ENCODE assay signal across 15 cellular contexts in the genomic region with DNA sequence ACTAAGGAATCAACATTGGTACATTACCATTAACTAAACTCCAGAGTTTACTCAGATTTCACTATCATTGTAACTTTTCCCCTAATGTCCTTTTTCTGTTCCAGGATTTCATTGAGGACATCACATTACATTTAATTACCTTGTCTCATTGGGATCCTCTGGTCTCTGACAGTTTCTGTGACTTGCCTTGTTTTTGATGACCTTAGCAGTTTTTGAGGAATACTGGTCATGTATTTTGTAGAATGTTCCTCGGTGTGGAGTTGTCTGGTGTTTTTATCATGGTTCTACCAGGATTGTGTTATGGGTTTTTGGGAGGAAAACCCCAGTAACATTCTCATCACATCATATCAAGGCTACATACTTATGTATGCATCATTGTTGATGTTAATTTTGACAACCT.
DNase-seq lines count a peak whose midpoint lies in the region; ATAC-seq, FAIRE-seq and TF ChIP-seq lines count a peak whose summit lies in the region.
"Had no signal": no experiment of that assay in that cellular context is flagged by ENCODE, and none has a peak within 500 bp of the region (broad histone marks: within the 10 kb centered on the region; RNA-seq: fewer than 3 reads in every experiment).

No MANE protein-coding gene starts in this region.

- H3K27ac ChIP-seq in A549 (no peak overlapping the region), HCT116 (ENCODE audit: low read depth, low read length) (no peak overlapping the region), K562 (ENCODE audit: extremely low read depth, low read depth, low read length) (no peak overlapping the region), breast epithelium (no peak overlapping the region)
- H3K27ac ChIP-seq: BLaER1 treated with 17β-estradiol and CSF1 and Interleukin-3, amounts not matched to agents 10 nM and 100 nM; C4-2B had no signal

- no peak for DNase-seq in A549 (ENCODE audit: low read depth in 1 of 2, low spot score in 1 of 2)
- DNase-seq in HCT116 (ENCODE audit: low read depth, low spot score): no peak
- no peak for DNase-seq in K562 (ENCODE audit: extremely low read depth in 1 of 4, low spot score in 3 of 4)
- no peak for DNase-seq in breast epithelium (ENCODE audit: low spot score in 2 of 2)
- no peak for DNase-seq in activated gamma-delta T cell treated with Interleukin-2 at 50 U/mL for 16 hours
- no peak for DNase-seq in GM13976 (ENCODE audit: low spot score)
- DNase-seq: 8988T; Caco-2; CD4-positive, alpha-beta T cell; CD8-positive, alpha-beta T cell; GF-D8 had no signal

- TF ChIP-seq RAD21 in A549 (conservative IDR thresholded peaks at IDR 0.05 in 1 of 2, IDR thresholded peaks at IDR 0.05 in 1 of 2): no peak
- no peak for TF ChIP-seq RAD21 in HCT116 (IDR thresholded peaks at IDR 0.05; ENCODE audit: low read depth)
- TF ChIP-seq RAD21 in K562 (CRISPR knock-in tag; conservative IDR thresholded peaks at IDR 0.05 in 1 of 2, IDR thresholded peaks at IDR 0.05 in 1 of 2): no peak

- H4K20me1 ChIP-seq in HCT116 (ENCODE audit: insufficient read depth): no peaks in the 10 kb centered on the region
- H4K20me1 ChIP-seq in Loucy (ENCODE audit: insufficient read depth, low read length, poor library complexity, severe bottlenecking): no peaks in the 10 kb centered on the region
- H4K20me1 ChIP-seq in K562 (replicated peaks; ENCODE audit: control insufficient read depth, insufficient read depth, low read length): no peaks in the 10 kb centered on the region
- H4K20me1 ChIP-seq: BLaER1 treated with 17β-estradiol and CSF1 and Interleukin-3, amounts not matched to agents 10 nM and 100 nM had no signal

- BruUV-seq in HCT116 (replicated peaks; lab: Mats Ljungman, UMichigan) (no TSS peak), K562 (replicated peaks; lab: Mats Ljungman, UMichigan) (no TSS peak)

- TF ChIP-seq CTCF in A549 (IDR thresholded peaks at IDR 0.05): no peak
- no peak for TF ChIP-seq CTCF in HCT116 (IDR thresholded peaks at IDR 0.05 in 2 of 3, conservative IDR thresholded peaks at IDR 0.05 in 1 of 3; ENCODE audit: borderline replicate concordance in 1 of 3, insufficient read depth in 1 of 3, low read depth in 2 of 3, low read length in 2 of 3)
- no peak for TF ChIP-seq CTCF in Loucy (conservative IDR thresholded peaks at IDR 0.05; ENCODE audit: low read length)
- no peak for TF ChIP-seq CTCF in K562 (IDR thresholded peaks at IDR 0.05 in 2 of 3, conservative IDR thresholded peaks at IDR 0.05 in 1 of 3; ENCODE audit: insufficient read depth in 2 of 3, low read depth in 1 of 3, low read length in 3 of 3)
- TF ChIP-seq CTCF in breast epithelium (IDR thresholded peaks at IDR 0.05): no peak
- no peak for TF ChIP-seq CTCF in GM13976 (IDR thresholded peaks at IDR 0.05; ENCODE audit: borderline replicate concordance, control extremely low read depth, extremely low read depth, insufficient read depth, missing control alignments)

- no peak overlapping the region for H3K4me3 ChIP-seq in A549
- no peak overlapping the region for H3K4me3 ChIP-seq in HCT116 (replicated peaks in 1 of 2; ENCODE audit: low read depth in 1 of 2, low read length in 2 of 2)
- H3K4me3 ChIP-seq in Loucy (ENCODE audit: low read length, poor library complexity, severe bottlenecking): no peak overlapping the region
- H3K4me3 ChIP-seq in K562: no peak overlapping the region
- H3K4me3 ChIP-seq in breast epithelium: no peak overlapping the region
- H3K4me3 ChIP-seq: BLaER1 treated with 17β-estradiol and CSF1 and Interleukin-3, amounts not matched to agents 10 nM and 100 nM had no signal

- POLR2A ChIA-PET in A549 (lab: Yijun Ruan, JAX): no interaction called here
- POLR2A ChIA-PET in HCT116 (lab: Charles Lee): no interaction called here
- POLR2A ChIA-PET in K562 (lab: Yijun Ruan, JAX): no interaction called here

- H2AFZ ChIP-seq in HCT116 (ENCODE audit: low read depth, low read length, poor library complexity, severe bottlenecking): peak overlapping the region; percentile 86
- H2AFZ ChIP-seq in Loucy (ENCODE audit: low read length): peak overlapping the region; percentile 81; the same call in 1 of the 2 replicates
- H2AFZ ChIP-seq in K562 (ENCODE audit: low read depth, low read length): no peak overlapping the region

- no peak for TF ChIP-seq EP300 in A549 (IDR thresholded peaks at IDR 0.05)
- no peak for TF ChIP-seq EP300 in K562 (IDR thresholded peaks at IDR 0.05; ENCODE audit: low read length)

- CTCF ChIA-PET in A549 (lab: Yijun Ruan, JAX) (interaction anchor here (0.6 to 3.1 kb wide), 12 partner anchors 33 to 1196 kb away, joined by 3 to 30 read pairs (median 4); a partner anchor contains a TSS), HCT116 (lab: Charles Lee) (interaction anchor here (1.1 to 2.5 kb wide), 8 partner anchors 32 to 1195 kb away, joined by 3 to 31 read pairs (median 4); no protein-coding TSS in a partner anchor), K562 (lab: Yijun Ruan, JAX; ENCODE audit: low intra/inter-chr PET ratio) (interaction anchor here (0.6 to 1.6 kb wide), 2 partner anchors 492 to 926 kb away, joined by 4 to 13 read pairs; no protein-coding TSS in a partner anchor)

- H3K79me2 ChIP-seq in HCT116 (ENCODE audit: insufficient read depth, low read length) (no peaks in the 10 kb centered on the region), Loucy (ENCODE audit: insufficient read depth, low read length) (no peaks in the 10 kb centered on the region), K562 (ENCODE audit: control insufficient read depth, insufficient read depth, low read length) (no peaks in the 10 kb centered on the region)

- TF ChIP-seq POLR2A in A549 (IDR thresholded peaks at IDR 0.05; ENCODE audit: low read length) (no peak), HCT116 (IDR thresholded peaks at IDR 0.05; ENCODE audit: borderline replicate concordance, extremely low read depth, insufficient read depth, insufficient read length) (no peak), K562 (conservative IDR thresholded peaks at IDR 0.05) (no peak), breast epithelium (IDR thresholded peaks at IDR 0.05) (no peak)

- no peaks in the 10 kb centered on the region for H3K9me1 ChIP-seq in K562 (ENCODE audit: control insufficient read depth, insufficient read depth, low read length)

- intact Hi-C loops in HCT116 (cut with micrococcal nuclease) (loop anchor here (1.0 to 10.0 kb wide), 9 partner anchors 213 to 1197 kb away; a partner anchor contains a TSS), K562 (cut with micrococcal nuclease) (loop anchor here (1.0 to 5.0 kb wide), 4 partner anchors 215 to 1195 kb away; no protein-coding TSS in a partner anchor), breast epithelium (cut with DNase I; ENCODE audit: low total_unique reads) (no loop called here)

- H3F3A ChIP-seq in Loucy (ENCODE audit: low read depth): no peaks in the 10 kb centered on the region

- H3K9ac ChIP-seq in HCT116 (ENCODE audit: low read length) (no peak overlapping the region), Loucy (ENCODE audit: low read depth, low read length, poor library complexity, severe bottlenecking) (no peak overlapping the region), K562 (ENCODE audit: insufficient read depth in 1 of 2, low read depth in 2 of 2, low read length in 2 of 2) (no peak overlapping the region)
- H3K9ac ChIP-seq: BLaER1 treated with 17β-estradiol and CSF1 and Interleukin-3, amounts not matched to agents 10 nM and 100 nM had no signal

- H3K27me3 ChIP-seq in HCT116 (ENCODE audit: insufficient read depth, low read length) (no peaks in the 10 kb centered on the region), Loucy (ENCODE audit: insufficient read depth, low read length, poor library complexity, severe bottlenecking) (no peaks in the 10 kb centered on the region), K562 (ENCODE audit: control insufficient read depth in 2 of 2, insufficient read depth in 2 of 2, low read length in 2 of 2) (peaks cover 0 to 1% of the 10 kb centered on the region in 2 experiments; a peak in 1 of 5 replicates), breast epithelium (no peaks in the 10 kb centered on the region)
- H3K27me3 ChIP-seq: BLaER1 treated with 17β-estradiol and CSF1 and Interleukin-3, amounts not matched to agents 10 nM and 100 nM had no signal

- in situ Hi-C loops in K562 (cut with MboI): loop anchor here (25.0 kb wide), 1 partner anchor 490 kb away; a partner anchor contains a TSS
- in situ Hi-C loops in GM13976 (cut with MboI; ENCODE audit: low sequenced_read_pairs, unreplicated experiment): loop anchor here (10.0 kb wide), 1 partner anchor 237 kb away; no protein-coding TSS in a partner anchor

- H3K4me2 ChIP-seq in A549 (no peak overlapping the region), HCT116 (ENCODE audit: low read length) (no peak overlapping the region), Loucy (ENCODE audit: low read depth, low read length, poor library complexity, severe bottlenecking) (no peak overlapping the region), K562 (ENCODE audit: insufficient read depth, low read length) (no peak overlapping the region)
- H3K4me2 ChIP-seq: BLaER1 treated with 17β-estradiol and CSF1 and Interleukin-3, amounts not matched to agents 10 nM and 100 nM had no signal

- WGBS in A549 (ENCODE audit: missing lambda C conversion rate): 0% methylated on average over 1 of the region's 1 CpG
- 0% methylated on average over 1 of the region's 1 CpG for WGBS in K562 (ENCODE audit: insufficient coverage, low coverage, missing lambda C conversion rate)

- no peak for ATAC-seq in A549
- no peak for ATAC-seq in HCT116
- no peak for ATAC-seq in K562
- ATAC-seq in esophagus mucosa: no peak
- ATAC-seq: CD8-positive, alpha-beta T cell had no signal

- H3K36me3 ChIP-seq in HCT116 (ENCODE audit: control insufficient read depth in 1 of 2, insufficient read depth in 2 of 2, low read length in 2 of 2): no peaks in the 10 kb centered on the region
- H3K36me3 ChIP-seq in Loucy (ENCODE audit: insufficient read depth, low read length): no peaks in the 10 kb centered on the region
- H3K36me3 ChIP-seq in K562 (ENCODE audit: control insufficient read depth, insufficient read depth, low read length): no peaks in the 10 kb centered on the region
- no peaks in the 10 kb centered on the region for H3K36me3 ChIP-seq in breast epithelium
- H3K36me3 ChIP-seq: BLaER1 treated with 17β-estradiol and CSF1 and Interleukin-3, amounts not matched to agents 10 nM and 100 nM had no signal

- H3K9me2 ChIP-seq in HCT116 (ENCODE audit: insufficient read depth) (no peaks in the 10 kb centered on the region), Loucy (replicated peaks; ENCODE audit: low read depth, low read length) (no peaks in the 10 kb centered on the region)

- H3K9me3 ChIP-seq in A549 (no peaks in the 10 kb centered on the region), HCT116 (ENCODE audit: control insufficient read depth in 1 of 2, insufficient read depth in 1 of 2, low read depth in 1 of 2, low read length in 2 of 2) (no peaks in the 10 kb centered on the region), Loucy (ENCODE audit: insufficient read depth, low read depth, low read length) (no peaks in the 10 kb centered on the region), K562 (replicated peaks; ENCODE audit: control insufficient read depth, insufficient read depth, low read depth, low read length) (no peaks in the 10 kb centered on the region), breast epithelium (no peaks in the 10 kb centered on the region)
- H3K9me3 ChIP-seq: BLaER1 treated with 17β-estradiol and CSF1 and Interleukin-3, amounts not matched to agents 10 nM and 100 nM; Caco-2 had no signal

- RAD21 ChIA-PET in HCT116 (lab: Charles Lee; ENCODE audit: low non-redundant PET in 1 of 2, low total read pairs in 2 of 2, uncharacterized antibody in 2 of 2, unreplicated experiment in 2 of 2): interaction anchor here (1.7 kb wide), 2 partner anchors 492 to 522 kb away, joined by 6 to 7 read pairs; no protein-coding TSS in a partner anchor

- FAIRE-seq in A549 (lab: Jason Lieb, UNC) (no peak), K562 (lab: Jason Lieb, UNC) (peak; percentile 23)

- H3K4me1 ChIP-seq in A549 (0 out of 3 replicates have a peak, but pooled peaks cover 3% of the 10 kb centered on the region), HCT116 (ENCODE audit: control insufficient read depth in 1 of 2, insufficient read depth in 2 of 2, low read length in 2 of 2) (peaks cover 7 to 10% of the 10 kb centered on the region in 2 experiments; a peak in 3 of 4 replicates), Loucy (ENCODE audit: insufficient read depth, low read length, poor library complexity, severe bottlenecking) (no peaks in the 10 kb centered on the region), K562 (replicated peaks in 1 of 2; ENCODE audit: control insufficient read depth in 2 of 2, insufficient read depth in 2 of 2, low read length in 2 of 2) (no peaks in the 10 kb centered on the region), breast epithelium (no peaks in the 10 kb centered on the region)
